Comparison of ENCODE assay signal across 14 cellular contexts in genomic region chr6:156449569-156449968, GRCh38.
DNase-seq lines count a peak whose midpoint lies in the region; ATAC-seq, FAIRE-seq and TF ChIP-seq lines count a peak whose summit lies in the region.
"Had no signal": no experiment of that assay in that cellular context is flagged by ENCODE, and none has a peak within 500 bp of the region (broad histone marks: within the 10 kb centered on the region; RNA-seq: fewer than 3 reads in every experiment).

No MANE protein-coding gene starts in this region.

- no peaks in the 10 kb centered on the region for H3K36me3 ChIP-seq in GM23338 (ENCODE audit: insufficient read depth)
- no peaks in the 10 kb centered on the region for H3K36me3 ChIP-seq in pancreas

- H2AFZ ChIP-seq in GM23338, result 0 out of 2 replicates have a peak overlapping the region, but pooled peaks have one; percentile 5

- H3K4me1 Mint-ChIP-seq in GM23338, result peaks cover 3% of the 10 kb centered on the region; the same call in 1 of the 3 replicates
- H3K4me1 Mint-ChIP-seq: CD8-positive, alpha-beta memory T cell had no signal

- 63 to 65% methylated on average over 3 of the region's 3 CpGs for WGBS in pancreas, 2 donors

- no peaks in the 10 kb centered on the region for H3K9me3 ChIP-seq in pancreas

- H3K79me2 ChIP-seq in GM23338 (replicated peaks; ENCODE audit: insufficient read depth), result no peaks in the 10 kb centered on the region

- no peaks in the 10 kb centered on the region for H3K36me3 Mint-ChIP-seq in GM23338 (ENCODE audit: low read depth)
- H3K36me3 Mint-ChIP-seq: CD8-positive, alpha-beta memory T cell had no signal

- H3K27ac Mint-ChIP-seq in GM23338, result no peak overlapping the region
- H3K27ac Mint-ChIP-seq: CD8-positive, alpha-beta memory T cell had no signal

- peaks cover 4% of the 10 kb centered on the region for H3K27me3 Mint-ChIP-seq in GM23338 (ENCODE audit: insufficient read depth, low read depth, poor library complexity)

- H3K4me3 Mint-ChIP-seq in GM23338, result no peak overlapping the region
- H3K4me3 Mint-ChIP-seq: CD8-positive, alpha-beta memory T cell had no signal

- no peaks in the 10 kb centered on the region for H3F3A ChIP-seq in GM23338 (replicated peaks; ENCODE audit: low read depth)

- no peak for FAIRE-seq in pancreas (lab: Jason Lieb, UNC)
- FAIRE-seq: H54 had no signal

- no peak overlapping the region for H3K4me2 ChIP-seq in GM23338

- DNase-seq in GM23338 (ENCODE audit: low spot score) (peak; percentile 5), astrocyte of the hippocampus (ENCODE audit: low read depth, low spot score) (peak; percentile 9), pancreas (no peak), T-helper 1 cell (no peak), SHP77 (lab: John Stamatoyannopoulos, UW) (no peak)
- DNase-seq: CD8-positive, alpha-beta memory T cell; EL; Karpas-422; NCI-H187; NCI-H526 treated with DMSO at 0.1 percent for 48 hours; PC-3 had no signal

- ATAC-seq in GM23338, result no peak
- peak in 3 of 4 donors; percentile 20 to 45 (median 26) for ATAC-seq in pancreas
- no peak for ATAC-seq in HG02678 (IDR thresholded peaks at IDR 0.05; ENCODE audit: unreplicated experiment)
- ATAC-seq: PC-3 had no signal

- H3K4me1 ChIP-seq in GM23338 (ENCODE audit: insufficient read depth), result no peaks in the 10 kb centered on the region
- H3K4me1 ChIP-seq in pancreas, result no peaks in the 10 kb centered on the region

- intact Hi-C loops in pancreas (cut with DNase I), result no loop called here

- no peaks in the 10 kb centered on the region for H3K27me3 ChIP-seq in GM23338 (ENCODE audit: insufficient read depth)
- no peaks in the 10 kb centered on the region for H3K27me3 ChIP-seq in pancreas

- peak overlapping the region; percentile 55; the same call in 1 of the 2 replicates for H3K27ac ChIP-seq in C4-2B
- H3K27ac ChIP-seq in GM23338 (ENCODE audit: low read depth), result no peak overlapping the region
- no peak overlapping the region for H3K27ac ChIP-seq in pancreas

- H3K4me3 ChIP-seq in GM23338, result no peak overlapping the region
- H3K4me3 ChIP-seq in pancreas, result no peak overlapping the region

- H3K9me2 ChIP-seq in GM23338 (ENCODE audit: insufficient read depth), result peaks cover 13% of the 10 kb centered on the region; the same call in 1 of the 2 replicates

- H3K9me3 Mint-ChIP-seq in GM23338, result peaks cover 3% of the 10 kb centered on the region; the same call in 1 of the 3 replicates
- H3K9me3 Mint-ChIP-seq: CD8-positive, alpha-beta memory T cell had no signal

- H4K20me1 ChIP-seq in GM23338 (replicated peaks; ENCODE audit: insufficient read depth), result no peaks in the 10 kb centered on the region

- TF ChIP-seq CTCF in C4-2B (conservative IDR thresholded peaks at IDR 0.05), result no peak
- no peak for TF ChIP-seq CTCF in GM23338 (conservative IDR thresholded peaks at IDR 0.05; ENCODE audit: low read depth in 2 of 2)
- TF ChIP-seq CTCF in pancreas (IDR thresholded peaks at IDR 0.05), result no peak

TF ChIP-seq in GM23338, 12 proteins besides CTCF, POLR2A, EP300 and RAD21:
- TF ChIP-seq STAT1 (IDR thresholded peaks at IDR 0.05; ENCODE audit: unreplicated experiment) (no peak), CREB1 (CRISPR knock-in tag; IDR thresholded peaks at IDR 0.05; ENCODE audit: low read depth) (no peak), REST (IDR thresholded peaks at IDR 0.05; ENCODE audit: unreplicated experiment) (no peak), EZH2phosphoT487 (IDR thresholded peaks at IDR 0.05; ENCODE audit: unreplicated experiment) (no peak), JUNB (IDR thresholded peaks at IDR 0.05; ENCODE audit: unreplicated experiment) (no peak), EZH2 (IDR thresholded peaks at IDR 0.05; ENCODE audit: low read depth, unreplicated experiment) (no peak)

Comparison
In these comparisons a context has a peak if more than half of its experiments do, and no peak if none do; other contexts are left out.
1. ATAC-seq: peak in pancreas (3 of 4); none in GM23338 (single experiment) and HG02678 (single experiment).
2. DNase-seq: peak in GM23338 (single experiment) and astrocyte of the hippocampus (single experiment); none in pancreas (0 of 6), T-helper 1 cell (0 of 5) and SHP77 (0 of 2).